8 cellular contexts compared by ENCODE assay signal in genomic region chr4:183504064-183504929, GRCh38.
A peak's percentile ranks its signal among the peaks of the same experiment; 100 is the strongest.
DNase-seq lines count a peak whose midpoint lies in the region; TF ChIP-seq lines count a peak whose summit lies in the region.

No MANE protein-coding gene starts in this region.

- TF ChIP-seq CTCF in LNCAP (IDR thresholded peaks at IDR 0.05) (peak; percentile 29; the same call in 1 of the 2 replicates), nephron (IDR thresholded peaks at IDR 0.05; ENCODE audit: unreplicated experiment in 3 of 3) (peak in 2 of 3 experiments; percentile 13 to 34)

- H3K4me1 Mint-ChIP-seq in nephron, result peaks cover 17% of the 10 kb centered on the region
- peaks cover 47% of the 10 kb centered on the region for H3K4me1 Mint-ChIP-seq in stimulated activated naive CD8-positive, alpha-beta T cell treated with anti-CD3 and anti-CD28 coated beads, Interleukin-15, Interleukin-2, amounts not matched to agents 100 ng/mL and 50 ng/mL, for 24 hours (ENCODE audit: low read depth)

- peaks cover 3% of the 10 kb centered on the region for H3K27me3 Mint-ChIP-seq in nephron (ENCODE audit: low read depth)
- no peaks in the 10 kb centered on the region for H3K27me3 Mint-ChIP-seq in stimulated activated naive CD8-positive, alpha-beta T cell treated with anti-CD3 and anti-CD28 coated beads, Interleukin-15, Interleukin-2, amounts not matched to agents 100 ng/mL and 50 ng/mL, for 24 hours

- DNase-seq in EL (peak; percentile 98), GOT3 (lab: John Stamatoyannopoulos, UW) (peak; percentile 88), RPMI8226 (peak; percentile 96), fibroblast of peridontal ligament (ENCODE audit: extremely low read depth) (peak; percentile 95)
- peak; percentile 99 for DNase-seq in activated T-helper 9 cell treated with anti-CD3 and anti-CD28 coated beads, Interleukin-2, amount 50 U/mL, for 16 hours (ENCODE audit: low read depth)

- no peaks in the 10 kb centered on the region for H3K36me3 Mint-ChIP-seq in nephron (ENCODE audit: low read depth)
- H3K36me3 Mint-ChIP-seq in stimulated activated naive CD8-positive, alpha-beta T cell treated with anti-CD3 and anti-CD28 coated beads, Interleukin-15, Interleukin-2, amounts not matched to agents 100 ng/mL and 50 ng/mL, for 24 hours (ENCODE audit: low read depth), result peaks cover 4% of the 10 kb centered on the region

- H3K9me3 Mint-ChIP-seq in nephron, result no peaks in the 10 kb centered on the region
- H3K9me3 Mint-ChIP-seq in stimulated activated naive CD8-positive, alpha-beta T cell treated with anti-CD3 and anti-CD28 coated beads, Interleukin-15, Interleukin-2, amounts not matched to agents 100 ng/mL and 50 ng/mL, for 24 hours, result no peaks in the 10 kb centered on the region

- peak overlapping the region; percentile 92 to 99 (median 94) for H3K4me3 Mint-ChIP-seq in nephron
- H3K4me3 Mint-ChIP-seq in stimulated activated naive CD8-positive, alpha-beta T cell treated with anti-CD3 and anti-CD28 coated beads, Interleukin-15, Interleukin-2, amounts not matched to agents 100 ng/mL and 50 ng/mL, for 24 hours, result peak overlapping the region; percentile 93

- peak overlapping the region; percentile 72 to 89 (median 87) for H3K27ac Mint-ChIP-seq in nephron
- H3K27ac Mint-ChIP-seq in stimulated activated naive CD8-positive, alpha-beta T cell treated with anti-CD3 and anti-CD28 coated beads, Interleukin-15, Interleukin-2, amounts not matched to agents 100 ng/mL and 50 ng/mL, for 24 hours, result peak overlapping the region; percentile 88

Comparison
In these comparisons a context has a peak if more than half of its experiments do, and no peak if none do; other contexts are left out.
1. Peak in every context shown above with its lines: DNase-seq.